8 cellular contexts compared by ENCODE assay signal in the genomic region with DNA sequence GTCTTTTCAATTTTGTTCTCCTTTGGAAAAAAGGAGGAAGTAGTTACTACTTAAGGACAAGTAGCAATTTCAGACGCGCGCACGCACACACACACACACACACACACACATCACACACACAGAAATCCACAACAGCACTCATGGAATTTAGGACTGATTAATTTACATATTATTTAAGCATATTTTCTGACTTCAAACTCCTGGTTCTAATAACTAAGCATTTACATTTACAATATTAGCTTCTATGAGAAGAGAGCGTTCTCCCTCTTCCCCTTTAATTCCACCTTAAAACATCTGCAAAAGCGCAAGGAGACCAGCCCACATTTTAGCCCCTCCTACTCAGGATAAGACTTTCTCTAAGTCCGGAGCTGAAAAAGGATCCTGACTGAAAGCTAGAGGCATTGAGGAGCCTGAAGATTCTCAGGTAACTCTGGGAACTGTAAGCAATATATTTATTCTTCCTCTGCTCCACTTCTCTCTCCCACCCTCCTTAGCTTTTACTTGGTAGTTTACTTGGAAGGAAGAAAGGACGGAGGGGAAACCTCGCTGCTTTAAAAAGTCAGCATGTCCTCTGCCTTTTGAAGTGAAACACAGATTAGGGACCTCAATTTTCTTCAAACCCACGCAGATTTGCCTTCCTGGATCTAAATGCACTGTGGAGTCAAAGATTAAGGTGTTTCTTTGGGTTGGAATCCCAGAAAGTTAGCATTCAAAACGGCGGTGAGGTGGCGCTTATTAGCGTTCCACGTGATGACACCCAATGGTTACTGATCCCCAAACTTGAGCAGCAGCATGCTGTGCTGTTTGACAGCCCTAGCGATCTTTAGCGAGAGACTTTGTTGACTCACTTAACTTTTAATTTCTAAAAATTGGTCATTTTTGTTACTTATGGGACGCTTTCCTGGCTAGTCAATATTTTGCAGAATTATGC. TPM values are rescaled to one million over a fixed set of nuclear protein-coding genes. Genes with fewer than 3 reads are reported as not detected.
DNase-seq lines count a peak whose midpoint lies in the region; ATAC-seq and TF ChIP-seq lines count a peak whose summit lies in the region.

Gene PLA2G4A (plus strand): TSS at position 338 of the 931 bp plus-strand sequence. CDS start 25,406 bp downstream, outside the sequence.

- TF ChIP-seq POLR2A in erythroblast (IDR thresholded peaks at IDR 0.05; ENCODE audit: low read length): peak; percentile 48

- 7 to 10% methylated on average over 18 of the region's 18 CpGs for WGBS in aorta, 2 donors

- peak within 1 kb of the TSS; percentile 86 for H3K9ac ChIP-seq in mucosa of stomach (ENCODE audit: low read length)

- DNase-seq in GDM1 (lab: John Stamatoyannopoulos, UW): peak; percentile 61
- DNase-seq in HPDE6-E6E7 (ENCODE audit: extremely low spot score): peak; percentile 47
- DNase-seq in T-helper 2 cell treated with Interferon-gamma antibody and Interleukin-4, amounts not matched to agents 5 μg/mL and 100 μg/mL, for 36 hours (ENCODE audit: low spot score): peak; percentile 12
- DNase-seq in erythroblast (lab: John Stamatoyannopoulos, UW): peak; percentile 62 to 67
- DNase-seq in aorta: peak; percentile 64 to 75
- DNase-seq in activated CD4-positive, alpha-beta T cell treated with anti-CD3 and anti-CD28 coated beads, Interleukin-2, amount 50 U/mL, for 4 hours: no peak

- peaks cover 37% of the 10 kb centered on the region for H3K27me3 Mint-ChIP-seq in T-helper 2 cell treated with Interferon-gamma antibody and Interleukin-4, amounts not matched to agents 5 μg/mL and 100 μg/mL, for 36 hours (ENCODE audit: low read depth)

- intact Hi-C loops in aorta (cut with DNase I): no loop called here

- no peaks in the 10 kb centered on the region for H3K27me3 ChIP-seq in mucosa of stomach (ENCODE audit: control insufficient read depth, insufficient read depth, low read length)
- no peaks in the 10 kb centered on the region for H3K27me3 ChIP-seq in aorta (ENCODE audit: control insufficient read depth in 1 of 2, insufficient read depth in 2 of 2, low read length in 1 of 2)

- H3K9me3 ChIP-seq in mucosa of stomach (ENCODE audit: control insufficient read depth, low read length): no peaks in the 10 kb centered on the region
- no peaks in the 10 kb centered on the region for H3K9me3 ChIP-seq in aorta (ENCODE audit: control insufficient read depth, low read length)

- peak within 1 kb of the TSS in 1 of 2 donors; percentile 21 for H3K27ac ChIP-seq in aorta (ENCODE audit: low read depth in 1 of 2, low read length in 2 of 2)

- H3K4me1 Mint-ChIP-seq in T-helper 2 cell treated with Interferon-gamma antibody and Interleukin-4, amounts not matched to agents 5 μg/mL and 100 μg/mL, for 36 hours (ENCODE audit: low read depth): peaks cover 10% of the 10 kb centered on the region

- H3K4me1 ChIP-seq in mucosa of stomach (ENCODE audit: control insufficient read depth, insufficient read depth, low read length) (no peaks in the 10 kb centered on the region), aorta (ENCODE audit: control insufficient read depth in 1 of 2, insufficient read depth in 2 of 2, low read length in 2 of 2) (no peaks in the 10 kb centered on the region)

- H3K36me3 Mint-ChIP-seq in T-helper 2 cell treated with Interferon-gamma antibody and Interleukin-4, amounts not matched to agents 5 μg/mL and 100 μg/mL, for 36 hours (ENCODE audit: low read depth): no peaks in the 10 kb centered on the region

- ATAC-seq in GM21526 (IDR thresholded peaks at IDR 0.05; ENCODE audit: low FRiP score, unreplicated experiment) (peak; percentile 81), aorta (ENCODE audit: low FRiP score) (peak; percentile 94)

- H3K4me3 ChIP-seq in mucosa of stomach (ENCODE audit: low read length): peak within 1 kb of the TSS; percentile 89
- H3K4me3 ChIP-seq in aorta (ENCODE audit: low read length in 2 of 2): peak within 1 kb of the TSS; percentile 82 to 88

- peak within 1 kb of the TSS; percentile 47 for H3K27ac Mint-ChIP-seq in T-helper 2 cell treated with Interferon-gamma antibody and Interleukin-4, amounts not matched to agents 5 μg/mL and 100 μg/mL, for 36 hours

- H3K36me3 ChIP-seq in mucosa of stomach (ENCODE audit: control insufficient read depth, insufficient read depth, low read length): no peaks in the 10 kb centered on the region
- H3K36me3 ChIP-seq in aorta (ENCODE audit: control insufficient read depth in 1 of 2, insufficient read depth in 2 of 2, low read length in 1 of 2): no peaks in the 10 kb centered on the region

- H3K4me3 Mint-ChIP-seq in T-helper 2 cell treated with Interferon-gamma antibody and Interleukin-4, amounts not matched to agents 5 μg/mL and 100 μg/mL, for 36 hours: peak within 1 kb of the TSS; percentile 86

- no peaks in the 10 kb centered on the region for H3K9me3 Mint-ChIP-seq in T-helper 2 cell treated with Interferon-gamma antibody and Interleukin-4, amounts not matched to agents 5 μg/mL and 100 μg/mL, for 36 hours

RNA-seq across cellular contexts. Expression of gene PLA2G4A, which starts in this region (rescaled TPM):
- 10 to 100 TPM in 1 of 2 donors, 1 to 10 TPM in 1; 4.6 to 11.8 TPM for total RNA-seq in aorta
- polyA plus RNA-seq in aorta: 1 to 10 TPM; 7.2 to 8.5 TPM

Comparison
In these comparisons a context has a peak if more than half of its experiments do, and no peak if none do; other contexts are left out.
1. DNase-seq: peak in GDM1 (single experiment), HPDE6-E6E7 (single experiment), T-helper 2 cell treated with Interferon-gamma antibody and Interleukin-4, amounts not matched to agents 5 μg/mL and 100 μg/mL, for 36 hours (single experiment), erythroblast (2 of 2) and aorta (2 of 2); none in activated CD4-positive, alpha-beta T cell treated with anti-CD3 and anti-CD28 coated beads, Interleukin-2, amount 50 U/mL, for 4 hours (0 of 2).